Comparison of ENCODE assay signal across 2 cellular contexts in the genomic region with DNA sequence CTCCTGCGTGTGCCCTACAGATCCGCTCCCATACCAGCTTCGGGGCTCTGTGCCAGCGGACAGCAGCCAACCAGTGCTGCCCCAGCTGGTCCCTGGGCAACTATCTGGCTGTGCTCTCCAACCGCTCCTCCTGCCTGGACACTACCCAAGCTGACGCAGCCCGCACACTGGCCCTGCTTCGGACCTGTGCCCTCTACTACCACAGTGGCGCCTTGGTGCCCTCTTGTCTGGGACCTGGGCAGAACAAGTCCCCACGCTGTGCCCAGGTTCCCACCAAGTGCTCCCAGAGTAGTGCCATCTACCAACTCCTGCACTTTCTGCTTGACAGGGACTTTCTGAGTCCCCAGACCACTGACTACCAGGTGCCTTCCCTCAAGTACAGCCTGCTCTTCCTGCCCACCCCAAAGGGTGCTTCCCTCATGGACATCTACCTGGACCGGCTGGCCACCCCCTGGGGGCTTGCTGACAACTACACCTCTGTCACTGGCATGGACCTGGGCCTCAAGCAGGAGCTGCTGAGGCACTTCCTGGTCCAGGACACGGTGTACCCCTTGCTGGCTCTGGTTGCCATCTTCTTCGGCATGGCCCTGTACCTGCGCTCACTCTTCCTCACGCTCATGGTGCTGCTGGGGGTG.
TF ChIP-seq lines count a peak whose summit lies in the region.

No MANE protein-coding gene starts in this region.

TF ChIP-seq in GM12878, 131 proteins besides CTCF, POLR2A, EP300 and RAD21:
- TF ChIP-seq ESRRA (IDR thresholded peaks at IDR 0.05; ENCODE audit: low read length): no peak
- no peak for TF ChIP-seq RB1 (IDR thresholded peaks at IDR 0.05; ENCODE audit: borderline replicate concordance)
- no peak for TF ChIP-seq SMAD1 (IDR thresholded peaks at IDR 0.05; ENCODE audit: low read depth, partially characterized antibody)
- no peak for TF ChIP-seq GATAD2B (conservative IDR thresholded peaks at IDR 0.05; ENCODE audit: low read depth)
- no peak for TF ChIP-seq IKZF1 (conservative IDR thresholded peaks at IDR 0.05)
- no peak for TF ChIP-seq NFYA (IDR thresholded peaks at IDR 0.05; ENCODE audit: borderline replicate concordance, low read depth, low read length)
- TF ChIP-seq, protein P1, sequence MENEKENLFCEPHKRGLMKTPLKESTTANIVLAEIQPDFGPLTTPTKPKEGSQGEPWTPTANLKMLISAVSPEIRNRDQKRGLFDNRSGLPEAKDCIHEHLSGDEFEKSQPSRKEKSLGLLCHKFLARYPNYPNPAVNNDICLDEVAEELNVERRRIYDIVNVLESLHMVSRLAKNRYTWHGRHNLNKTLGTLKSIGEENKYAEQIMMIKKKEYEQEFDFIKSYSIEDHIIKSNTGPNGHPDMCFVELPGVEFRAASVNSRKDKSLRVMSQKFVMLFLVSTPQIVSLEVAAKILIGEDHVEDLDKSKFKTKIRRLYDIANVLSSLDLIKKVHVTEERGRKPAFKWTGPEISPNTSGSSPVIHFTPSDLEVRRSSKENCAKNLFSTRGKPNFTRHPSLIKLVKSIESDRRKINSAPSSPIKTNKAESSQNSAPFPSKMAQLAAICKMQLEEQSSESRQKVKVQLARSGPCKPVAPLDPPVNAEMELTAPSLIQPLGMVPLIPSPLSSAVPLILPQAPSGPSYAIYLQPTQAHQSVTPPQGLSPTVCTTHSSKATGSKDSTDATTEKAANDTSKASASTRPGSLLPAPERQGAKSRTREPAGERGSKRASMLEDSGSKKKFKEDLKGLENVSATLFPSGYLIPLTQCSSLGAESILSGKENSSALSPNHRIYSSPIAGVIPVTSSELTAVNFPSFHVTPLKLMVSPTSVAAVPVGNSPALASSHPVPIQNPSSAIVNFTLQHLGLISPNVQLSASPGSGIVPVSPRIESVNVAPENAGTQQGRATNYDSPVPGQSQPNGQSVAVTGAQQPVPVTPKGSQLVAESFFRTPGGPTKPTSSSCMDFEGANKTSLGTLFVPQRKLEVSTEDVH (IDR thresholded peaks at IDR 0.05; ENCODE audit: low read depth, partially characterized antibody): no peak
- no peak for TF ChIP-seq NR2C1 (IDR thresholded peaks at IDR 0.05)
- no peak for TF ChIP-seq LARP7 (IDR thresholded peaks at IDR 0.05)
- TF ChIP-seq, protein P2, sequence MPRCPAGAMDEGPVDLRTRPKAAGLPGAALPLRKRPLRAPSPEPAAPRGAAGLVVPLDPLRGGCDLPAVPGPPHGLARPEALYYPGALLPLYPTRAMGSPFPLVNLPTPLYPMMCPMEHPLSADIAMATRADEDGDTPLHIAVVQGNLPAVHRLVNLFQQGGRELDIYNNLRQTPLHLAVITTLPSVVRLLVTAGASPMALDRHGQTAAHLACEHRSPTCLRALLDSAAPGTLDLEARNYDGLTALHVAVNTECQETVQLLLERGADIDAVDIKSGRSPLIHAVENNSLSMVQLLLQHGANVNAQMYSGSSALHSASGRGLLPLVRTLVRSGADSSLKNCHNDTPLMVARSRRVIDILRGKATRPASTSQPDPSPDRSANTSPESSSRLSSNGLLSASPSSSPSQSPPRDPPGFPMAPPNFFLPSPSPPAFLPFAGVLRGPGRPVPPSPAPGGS (IDR thresholded peaks at IDR 0.05; ENCODE audit: borderline replicate concordance, insufficient read depth, low read depth, low read length, poor library complexity, severe bottlenecking): no peak
- TF ChIP-seq, protein P3, sequence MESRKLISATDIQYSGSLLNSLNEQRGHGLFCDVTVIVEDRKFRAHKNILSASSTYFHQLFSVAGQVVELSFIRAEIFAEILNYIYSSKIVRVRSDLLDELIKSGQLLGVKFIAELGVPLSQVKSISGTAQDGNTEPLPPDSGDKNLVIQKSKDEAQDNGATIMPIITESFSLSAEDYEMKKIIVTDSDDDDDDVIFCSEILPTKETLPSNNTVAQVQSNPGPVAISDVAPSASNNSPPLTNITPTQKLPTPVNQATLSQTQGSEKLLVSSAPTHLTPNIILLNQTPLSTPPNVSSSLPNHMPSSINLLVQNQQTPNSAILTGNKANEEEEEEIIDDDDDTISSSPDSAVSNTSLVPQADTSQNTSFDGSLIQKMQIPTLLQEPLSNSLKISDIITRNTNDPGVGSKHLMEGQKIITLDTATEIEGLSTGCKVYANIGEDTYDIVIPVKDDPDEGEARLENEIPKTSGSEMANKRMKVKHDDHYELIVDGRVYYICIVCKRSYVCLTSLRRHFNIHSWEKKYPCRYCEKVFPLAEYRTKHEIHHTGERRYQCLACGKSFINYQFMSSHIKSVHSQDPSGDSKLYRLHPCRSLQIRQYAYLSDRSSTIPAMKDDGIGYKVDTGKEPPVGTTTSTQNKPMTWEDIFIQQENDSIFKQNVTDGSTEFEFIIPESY (IDR thresholded peaks at IDR 0.05): no peak
- no peak for TF ChIP-seq EED (IDR thresholded peaks at IDR 0.05; ENCODE audit: low read depth)
- no peak for TF ChIP-seq RUNX3 (IDR thresholded peaks at IDR 0.05; ENCODE audit: low read length)

TF ChIP-seq in GM12891, 5 proteins besides CTCF, POLR2A, EP300 and RAD21:
- TF ChIP-seq POLR2AphosphoS5 (IDR thresholded peaks at IDR 0.05; ENCODE audit: low read depth, low read length) (no peak), POU2F2 (IDR thresholded peaks at IDR 0.05; ENCODE audit: low read depth, low read length) (no peak), TAF1 (IDR thresholded peaks at IDR 0.05; ENCODE audit: low read depth, low read length) (no peak), PAX5 (IDR thresholded peaks at IDR 0.05; ENCODE audit: insufficient read depth, low read length, severe bottlenecking) (no peak), SPI1 (IDR thresholded peaks at IDR 0.05; ENCODE audit: low read depth, low read length) (no peak)
